In genomic region chr14:102493585-102493984, GRCh38 we compare ENCODE assay signal across 25 cellular contexts.
"Had no signal": no experiment of that assay in that cellular context is flagged by ENCODE, and none has a peak within 500 bp of the region (broad histone marks: within the 10 kb centered on the region; RNA-seq: fewer than 3 reads in every experiment).

No MANE protein-coding gene starts in this region.

- ATAC-seq: activated CD4-positive, alpha-beta T cell treated with anti-CD3 and anti-CD28 coated beads for 36 hours; activated naive CD4-positive, alpha-beta T cell treated with anti-CD3 and anti-CD28 coated beads, Interleukin-2, amount 50 U/mL, for 72 hours; activated T-helper 17 cell treated with anti-CD3 and anti-CD28 coated beads, Interleukin-2, amount 50 U/mL, for 72 hours; right cardiac atrium; stimulated activated effector memory CD8-positive, alpha-beta T cell treated with anti-CD3 and anti-CD28 coated beads, Interleukin-12 subunit alpha, Interleukin-12 subunit beta, amount 100 ng/mL, for 72 hours; stimulated activated naive CD8-positive, alpha-beta T cell treated with anti-CD3 and anti-CD28 coated beads, Interleukin-15, amount 100 ng/mL, for 72 hours; T-helper 17 cell had no signal

- H3K4me1 Mint-ChIP-seq: activated B cell treated with CpG ODN at 0.5 μM for 24 hours; activated CD4-positive, alpha-beta T cell treated with anti-CD3 and anti-CD28 coated beads for 36 hours; activated T-helper 17 cell treated with anti-CD3 and anti-CD28 coated beads, Interleukin-2, amount 50 U/mL, for 72 hours; endodermal cell; naive B cell; neural crest cell; stimulated activated naive CD8-positive, alpha-beta T cell treated with anti-CD3 and anti-CD28 coated beads, Interleukin-15, amount 100 ng/mL, for 72 hours had no signal

- H3K27ac Mint-ChIP-seq: activated B cell treated with CpG ODN at 0.5 μM for 24 hours; activated CD4-positive, alpha-beta T cell treated with anti-CD3 and anti-CD28 coated beads for 36 hours; activated T-cell treated with anti-CD3 and anti-CD28 coated beads, Interleukin-2, amount 50 U/mL, for 24 hours; activated T-helper 17 cell treated with anti-CD3 and anti-CD28 coated beads, Interleukin-2, amount 50 U/mL, for 72 hours; endodermal cell; stimulated activated effector memory CD8-positive, alpha-beta T cell treated with anti-CD3 and anti-CD28 coated beads, Interleukin-12 subunit alpha, Interleukin-12 subunit beta, amount 100 ng/mL, for 72 hours; stimulated activated naive CD8-positive, alpha-beta T cell treated with anti-CD3 and anti-CD28 coated beads, Interleukin-15, amount 100 ng/mL, for 72 hours; T-helper 17 cell had no signal

- H3K36me3 ChIP-seq: prostate gland had no signal

- H3K4me3 ChIP-seq: ascending aorta, coronary artery, prostate gland, tibial artery had no signal

- H3K27me3 ChIP-seq: ascending aorta, brain microvascular endothelial cell, tibial artery had no signal

- H3K4me1 ChIP-seq: ascending aorta, prostate gland, tibial artery had no signal

- H3K36me3 Mint-ChIP-seq: activated naive CD4-positive, alpha-beta T cell treated with anti-CD3 and anti-CD28 coated beads, Interleukin-2, amount 50 U/mL, for 72 hours had no signal

- H3K9me3 Mint-ChIP-seq: activated B cell treated with CpG ODN at 0.5 μM for 24 hours; activated naive CD4-positive, alpha-beta T cell treated with anti-CD3 and anti-CD28 coated beads, Interleukin-2, amount 50 U/mL, for 72 hours; activated T-cell treated with anti-CD3 and anti-CD28 coated beads, Interleukin-2, amount 50 U/mL, for 24 hours; activated T-helper 17 cell treated with anti-CD3 and anti-CD28 coated beads, Interleukin-2, amount 50 U/mL, for 72 hours; endodermal cell; naive B cell; neural crest cell; stimulated activated effector memory CD8-positive, alpha-beta T cell treated with anti-CD3 and anti-CD28 coated beads, Interleukin-12 subunit alpha, Interleukin-12 subunit beta, amount 100 ng/mL, for 72 hours; stimulated activated naive CD8-positive, alpha-beta T cell treated with anti-CD3 and anti-CD28 coated beads, Interleukin-15, amount 100 ng/mL, for 72 hours had no signal

- H3K27ac ChIP-seq: ascending aorta, brain microvascular endothelial cell, coronary artery, epithelial cell of prostate, prostate gland, tibial artery had no signal

- H3K9me3 ChIP-seq: ascending aorta, prostate gland, tibial artery had no signal

- H3K27me3 Mint-ChIP-seq: activated B cell treated with CpG ODN at 0.5 μM for 24 hours; activated CD4-positive, alpha-beta T cell treated with anti-CD3 and anti-CD28 coated beads for 36 hours; activated T-cell treated with anti-CD3 and anti-CD28 coated beads, Interleukin-2, amount 50 U/mL, for 24 hours; activated T-helper 17 cell treated with anti-CD3 and anti-CD28 coated beads, Interleukin-2, amount 50 U/mL, for 72 hours; naive B cell; stimulated activated naive CD8-positive, alpha-beta T cell treated with anti-CD3 and anti-CD28 coated beads, Interleukin-15, amount 100 ng/mL, for 72 hours; T-helper 17 cell had no signal

- H3K4me3 Mint-ChIP-seq: activated B cell treated with CpG ODN at 0.5 μM for 24 hours; activated CD4-positive, alpha-beta T cell treated with anti-CD3 and anti-CD28 coated beads for 36 hours; activated T-cell treated with anti-CD3 and anti-CD28 coated beads, Interleukin-2, amount 50 U/mL, for 24 hours; activated T-helper 17 cell treated with anti-CD3 and anti-CD28 coated beads, Interleukin-2, amount 50 U/mL, for 72 hours; endodermal cell; naive B cell; neural crest cell; stimulated activated effector memory CD8-positive, alpha-beta T cell treated with anti-CD3 and anti-CD28 coated beads, Interleukin-12 subunit alpha, Interleukin-12 subunit beta, amount 100 ng/mL, for 72 hours; stimulated activated naive CD8-positive, alpha-beta T cell treated with anti-CD3 and anti-CD28 coated beads, Interleukin-15, amount 100 ng/mL, for 72 hours; T-helper 17 cell had no signal

- DNase-seq: activated B cell treated with CpG ODN at 0.5 μM for 24 hours; activated CD4-positive, alpha-beta T cell treated with anti-CD3 and anti-CD28 coated beads for 36 hours; activated CD4-positive, alpha-beta T cell treated with anti-CD3 and anti-CD28 coated beads, Interleukin-2, amount 50 U/mL, for 4 hours; activated CD8-positive, alpha-beta memory T cell treated with anti-CD3 and anti-CD28 coated beads for 24 hours; activated CD8-positive, alpha-beta memory T cell treated with anti-CD3 and anti-CD28 coated beads, Interleukin-2, amount 50 U/mL, for 4 hours; activated T-cell treated with anti-CD3 and anti-CD28 coated beads, Interleukin-2, amount 50 U/mL, for 24 hours; brain microvascular endothelial cell; central memory CD4-positive, alpha-beta T cell; mesendoderm; naive B cell; stimulated activated CD4-positive, alpha-beta T cell treated with anti-CD3 and anti-CD28 coated beads, Interleukin-1b, Interleukin-23, amount 100 ng/mL, for 48 hours; stimulated activated naive CD8-positive, alpha-beta T cell treated with anti-CD3 and anti-CD28 coated beads, Interleukin-15, amount 100 ng/mL, for 72 hours; SW 1271; T-helper 17 cell had no signal
